Comparison of ENCODE assay signal across 8 cellular contexts in the genomic region with DNA sequence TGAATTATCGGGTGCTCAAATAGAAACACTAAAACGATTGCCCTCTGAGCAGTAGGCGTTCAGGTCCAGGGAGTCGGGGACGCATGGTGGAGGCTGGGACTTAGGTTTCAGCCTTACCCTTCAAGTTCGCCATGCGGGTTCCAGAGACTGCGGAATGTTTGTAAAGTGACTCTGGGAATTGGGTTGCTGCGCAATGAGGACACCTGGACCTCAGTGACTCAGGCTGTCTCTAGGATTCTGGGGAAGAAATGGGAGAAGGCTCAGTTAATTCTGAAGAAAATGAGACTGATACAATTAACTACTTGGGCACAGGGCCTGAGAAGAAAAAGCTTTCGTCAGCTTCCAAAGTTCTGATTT. TPM values are rescaled to one million over a fixed set of nuclear protein-coding genes. Genes with fewer than 3 reads are reported as not detected.
DNase-seq lines count a peak whose midpoint lies in the region; ATAC-seq and TF ChIP-seq lines count a peak whose summit lies in the region.

No MANE protein-coding gene starts in this region.

- peaks cover 6% of the 10 kb centered on the region for H4K20me1 ChIP-seq in GM23338 (replicated peaks; ENCODE audit: insufficient read depth)

- H3K79me2 ChIP-seq in GM23338 (replicated peaks; ENCODE audit: insufficient read depth), result no peaks in the 10 kb centered on the region

- peak overlapping the region; percentile 91 for H3K4me2 ChIP-seq in GM23338

- peaks cover 4% of the 10 kb centered on the region; the same call in 2 of the 3 replicates for H3K4me1 Mint-ChIP-seq in GM23338

- no peak overlapping the region for H3K27ac ChIP-seq in GM23338 (ENCODE audit: low read depth)
- peak overlapping the region; percentile 18 for H3K27ac ChIP-seq in VCaP
- peak overlapping the region; percentile 99 for H3K27ac ChIP-seq in right cardiac atrium (ENCODE audit: low read length)
- peak overlapping the region in 20 of 21 experiments; percentile 78 to 100 (median 97) for H3K27ac ChIP-seq in skin epidermis
- no peak overlapping the region for H3K27ac ChIP-seq in WERI-Rb-1

- no peaks in the 10 kb centered on the region for H3K9me3 ChIP-seq in right cardiac atrium (ENCODE audit: control insufficient read depth, low read length)
- no peaks in the 10 kb centered on the region for H3K9me3 ChIP-seq in WERI-Rb-1 (ENCODE audit: severe bottlenecking)

- TF ChIP-seq CTCF in GM23338 (conservative IDR thresholded peaks at IDR 0.05; ENCODE audit: low read depth in 2 of 2) (no peak), VCaP (conservative IDR thresholded peaks at IDR 0.05) (no peak), WERI-Rb-1 (IDR thresholded peaks at IDR 0.05; ENCODE audit: low read depth, low read length) (no peak)

- H3K36me3 Mint-ChIP-seq in GM23338 (ENCODE audit: low read depth), result no peaks in the 10 kb centered on the region

- H3K4me1 ChIP-seq in GM23338 (ENCODE audit: insufficient read depth) (0 out of 2 replicates have a peak, but pooled peaks cover 2% of the 10 kb centered on the region), right cardiac atrium (ENCODE audit: control insufficient read depth, insufficient read depth, low read length) (peaks cover 16% of the 10 kb centered on the region)

- peak overlapping the region; percentile 95 for H2AFZ ChIP-seq in GM23338

- ATAC-seq in GM23338 (peak; percentile 23), right cardiac atrium (no peak), GM21367 (IDR thresholded peaks at IDR 0.05; ENCODE audit: unreplicated experiment) (no peak)

- peaks cover 54% of the 10 kb centered on the region for H3K27me3 ChIP-seq in GM23338 (ENCODE audit: insufficient read depth)
- H3K27me3 ChIP-seq in right cardiac atrium (ENCODE audit: control insufficient read depth, insufficient read depth), result no peaks in the 10 kb centered on the region
- H3K27me3 ChIP-seq in WERI-Rb-1 (ENCODE audit: insufficient read depth, low read depth, severe bottlenecking), result peaks cover 7% of the 10 kb centered on the region

- DNase-seq in GM23338 (ENCODE audit: low spot score) (peak; percentile 75), right cardiac atrium (no peak), WERI-Rb-1 (no peak), posterior vena cava (ENCODE audit: low spot score) (no peak)
- no peak for DNase-seq in stimulated activated CD4-positive, alpha-beta T cell treated with anti-CD3 and anti-CD28 coated beads, Interleukin-1b, Interleukin-23, amount 100 ng/mL, for 48 hours

- peaks cover 30% of the 10 kb centered on the region for H3K27me3 Mint-ChIP-seq in GM23338 (ENCODE audit: insufficient read depth, low read depth, poor library complexity)

- H3K9me2 ChIP-seq in GM23338 (ENCODE audit: insufficient read depth), result no peaks in the 10 kb centered on the region

- H3K36me3 ChIP-seq in GM23338 (ENCODE audit: insufficient read depth) (no peaks in the 10 kb centered on the region), WERI-Rb-1 (no peaks in the 10 kb centered on the region)

- 22% methylated on average over 10 of the region's 10 CpGs for WGBS in right cardiac atrium

- H3K4me3 Mint-ChIP-seq in GM23338, result peak overlapping the region; percentile 75

- intact Hi-C loops in right cardiac atrium (cut with DNase I), result loop anchor here in 3 of 4 donors (5.0 kb wide), 2 partner anchors 33 to 38 kb away; no protein-coding TSS in a partner anchor
- intact Hi-C loops in posterior vena cava (cut with DNase I), result loop anchor here (5.0 kb wide), 1 partner anchor 38 kb away; no protein-coding TSS in a partner anchor

- H3K4me3 ChIP-seq in GM23338, result peak overlapping the region; percentile 74
- peak overlapping the region; percentile 88 for H3K4me3 ChIP-seq in right cardiac atrium (ENCODE audit: low read length)
- peak overlapping the region; percentile 43 to 87 (median 83) for H3K4me3 ChIP-seq in skin epidermis
- H3K4me3 ChIP-seq in WERI-Rb-1 (ENCODE audit: low read depth, low read length), result no peak overlapping the region

- H3K9me3 Mint-ChIP-seq in GM23338, result no peaks in the 10 kb centered on the region

- no peak overlapping the region for H3K27ac Mint-ChIP-seq in GM23338

- no peaks in the 10 kb centered on the region for H3F3A ChIP-seq in GM23338 (replicated peaks; ENCODE audit: low read depth)

TF ChIP-seq in GM23338, 12 proteins besides CTCF, POLR2A, EP300 and RAD21 (continues in another document):
- TF ChIP-seq POLR2AphosphoS5 (IDR thresholded peaks at IDR 0.05; ENCODE audit: low read depth) (no peak), NANOG (IDR thresholded peaks at IDR 0.05; ENCODE audit: borderline replicate concordance) (no peak), ZNF114 (CRISPR knock-in tag; IDR thresholded peaks at IDR 0.05) (no peak), CREB1 (CRISPR knock-in tag; IDR thresholded peaks at IDR 0.05; ENCODE audit: low read depth) (no peak), STAT1 (IDR thresholded peaks at IDR 0.05; ENCODE audit: unreplicated experiment) (no peak), ZNF331 (CRISPR knock-in tag; IDR thresholded peaks at IDR 0.05; ENCODE audit: low read depth) (no peak)
- TF ChIP-seq, protein P1, sequence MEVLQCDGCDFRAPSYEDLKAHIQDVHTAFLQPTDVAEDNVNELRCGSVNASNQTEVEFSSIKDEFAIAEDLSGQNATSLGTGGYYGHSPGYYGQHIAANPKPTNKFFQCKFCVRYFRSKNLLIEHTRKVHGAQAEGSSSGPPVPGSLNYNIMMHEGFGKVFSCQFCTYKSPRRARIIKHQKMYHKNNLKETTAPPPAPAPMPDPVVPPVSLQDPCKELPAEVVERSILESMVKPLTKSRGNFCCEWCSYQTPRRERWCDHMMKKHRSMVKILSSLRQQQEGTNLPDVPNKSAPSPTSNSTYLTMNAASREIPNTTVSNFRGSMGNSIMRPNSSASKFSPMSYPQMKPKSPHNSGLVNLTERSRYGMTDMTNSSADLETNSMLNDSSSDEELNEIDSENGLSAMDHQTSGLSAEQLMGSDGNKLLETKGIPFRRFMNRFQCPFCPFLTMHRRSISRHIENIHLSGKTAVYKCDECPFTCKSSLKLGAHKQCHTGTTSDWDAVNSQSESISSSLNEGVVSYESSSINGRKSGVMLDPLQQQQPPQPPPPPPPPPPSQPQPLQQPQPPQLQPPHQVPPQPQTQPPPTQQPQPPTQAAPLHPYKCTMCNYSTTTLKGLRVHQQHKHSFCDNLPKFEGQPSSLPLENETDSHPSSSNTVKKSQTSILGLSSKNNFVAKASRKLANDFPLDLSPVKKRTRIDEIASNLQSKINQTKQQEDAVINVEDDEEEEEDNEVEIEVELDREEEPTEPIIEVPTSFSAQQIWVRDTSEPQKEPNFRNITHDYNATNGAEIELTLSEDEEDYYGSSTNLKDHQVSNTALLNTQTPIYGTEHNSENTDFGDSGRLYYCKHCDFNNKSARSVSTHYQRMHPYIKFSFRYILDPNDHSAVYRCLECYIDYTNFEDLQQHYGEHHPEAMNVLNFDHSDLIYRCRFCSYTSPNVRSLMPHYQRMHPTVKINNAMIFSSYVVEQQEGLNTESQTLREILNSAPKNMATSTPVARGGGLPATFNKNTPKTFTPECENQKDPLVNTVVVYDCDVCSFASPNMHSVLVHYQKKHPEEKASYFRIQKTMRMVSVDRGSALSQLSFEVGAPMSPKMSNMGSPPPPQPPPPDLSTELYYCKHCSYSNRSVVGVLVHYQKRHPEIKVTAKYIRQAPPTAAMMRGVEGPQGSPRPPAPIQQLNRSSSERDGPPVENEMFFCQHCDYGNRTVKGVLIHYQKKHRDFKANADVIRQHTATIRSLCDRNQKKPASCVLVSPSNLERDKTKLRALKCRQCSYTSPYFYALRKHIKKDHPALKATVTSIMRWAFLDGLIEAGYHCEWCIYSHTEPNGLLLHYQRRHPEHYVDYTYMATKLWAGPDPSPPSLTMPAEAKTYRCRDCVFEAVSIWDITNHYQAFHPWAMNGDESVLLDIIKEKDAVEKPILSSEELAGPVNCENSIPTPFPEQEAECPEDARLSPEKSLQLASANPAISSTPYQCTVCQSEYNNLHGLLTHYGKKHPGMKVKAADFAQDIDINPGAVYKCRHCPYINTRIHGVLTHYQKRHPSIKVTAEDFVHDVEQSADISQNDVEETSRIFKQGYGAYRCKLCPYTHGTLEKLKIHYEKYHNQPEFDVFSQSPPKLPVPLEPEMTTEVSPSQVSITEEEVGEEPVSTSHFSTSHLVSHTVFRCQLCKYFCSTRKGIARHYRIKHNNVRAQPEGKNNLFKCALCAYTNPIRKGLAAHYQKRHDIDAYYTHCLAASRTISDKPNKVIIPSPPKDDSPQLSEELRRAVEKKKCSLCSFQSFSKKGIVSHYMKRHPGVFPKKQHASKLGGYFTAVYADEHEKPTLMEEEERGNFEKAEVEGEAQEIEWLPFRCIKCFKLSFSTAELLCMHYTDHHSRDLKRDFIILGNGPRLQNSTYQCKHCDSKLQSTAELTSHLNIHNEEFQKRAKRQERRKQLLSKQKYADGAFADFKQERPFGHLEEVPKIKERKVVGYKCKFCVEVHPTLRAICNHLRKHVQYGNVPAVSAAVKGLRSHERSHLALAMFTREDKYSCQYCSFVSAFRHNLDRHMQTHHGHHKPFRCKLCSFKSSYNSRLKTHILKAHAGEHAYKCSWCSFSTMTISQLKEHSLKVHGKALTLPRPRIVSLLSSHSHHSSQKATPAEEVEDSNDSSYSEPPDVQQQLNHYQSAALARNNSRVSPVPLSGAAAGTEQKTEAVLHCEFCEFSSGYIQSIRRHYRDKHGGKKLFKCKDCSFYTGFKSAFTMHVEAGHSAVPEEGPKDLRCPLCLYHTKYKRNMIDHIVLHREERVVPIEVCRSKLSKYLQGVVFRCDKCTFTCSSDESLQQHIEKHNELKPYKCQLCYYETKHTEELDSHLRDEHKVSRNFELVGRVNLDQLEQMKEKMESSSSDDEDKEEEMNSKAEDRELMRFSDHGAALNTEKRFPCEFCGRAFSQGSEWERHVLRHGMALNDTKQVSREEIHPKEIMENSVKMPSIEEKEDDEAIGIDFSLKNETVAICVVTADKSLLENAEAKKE (CRISPR knock-in tag; IDR thresholded peaks at IDR 0.05), result no peak
- TF ChIP-seq, protein P2, sequence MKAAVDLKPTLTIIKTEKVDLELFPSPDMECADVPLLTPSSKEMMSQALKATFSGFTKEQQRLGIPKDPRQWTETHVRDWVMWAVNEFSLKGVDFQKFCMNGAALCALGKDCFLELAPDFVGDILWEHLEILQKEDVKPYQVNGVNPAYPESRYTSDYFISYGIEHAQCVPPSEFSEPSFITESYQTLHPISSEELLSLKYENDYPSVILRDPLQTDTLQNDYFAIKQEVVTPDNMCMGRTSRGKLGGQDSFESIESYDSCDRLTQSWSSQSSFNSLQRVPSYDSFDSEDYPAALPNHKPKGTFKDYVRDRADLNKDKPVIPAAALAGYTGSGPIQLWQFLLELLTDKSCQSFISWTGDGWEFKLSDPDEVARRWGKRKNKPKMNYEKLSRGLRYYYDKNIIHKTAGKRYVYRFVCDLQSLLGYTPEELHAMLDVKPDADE (IDR thresholded peaks at IDR 0.05), result no peak

RNA-seq across cellular contexts. Expression of a gene that starts 1.1 kb away (rescaled TPM):
- 7.2 and 7.3 TPM in 2 replicates for total RNA-seq in GM23338 (2014; rRNA removed; shearing (Covaris generic))
- 10.9 and 14.7 TPM in 2 replicates for polyA plus RNA-seq in GM23338 (2016; fragmentation: Nextera tagmentation; extraction: Ambion mirVana)
- 100 to 1,000 TPM; 139 to 186 (median 164) TPM for total RNA-seq in right cardiac atrium
- 271 TPM for polyA plus RNA-seq in right cardiac atrium
- total RNA-seq in posterior vena cava, result 100 to 1,000 TPM; 148 to 189 TPM

Comparison
In these comparisons a context has a peak if more than half of its experiments do, and no peak if none do; other contexts are left out.
1. H3K27ac ChIP-seq: peak in VCaP (single experiment), right cardiac atrium (single experiment) and skin epidermis (20 of 21); none in GM23338 (single experiment) and WERI-Rb-1 (single experiment).
2. RNA of a gene that starts 1.1 kb away (total RNA-seq): 148 to 189 TPM in posterior vena cava and 139 to 186 TPM in right cardiac atrium; 7.2 to 7.3 TPM in GM23338; every median in the first group is over 10 times any median in the second.